Comparison of ENCODE assay signal across 1 cellular context in the genomic region with DNA sequence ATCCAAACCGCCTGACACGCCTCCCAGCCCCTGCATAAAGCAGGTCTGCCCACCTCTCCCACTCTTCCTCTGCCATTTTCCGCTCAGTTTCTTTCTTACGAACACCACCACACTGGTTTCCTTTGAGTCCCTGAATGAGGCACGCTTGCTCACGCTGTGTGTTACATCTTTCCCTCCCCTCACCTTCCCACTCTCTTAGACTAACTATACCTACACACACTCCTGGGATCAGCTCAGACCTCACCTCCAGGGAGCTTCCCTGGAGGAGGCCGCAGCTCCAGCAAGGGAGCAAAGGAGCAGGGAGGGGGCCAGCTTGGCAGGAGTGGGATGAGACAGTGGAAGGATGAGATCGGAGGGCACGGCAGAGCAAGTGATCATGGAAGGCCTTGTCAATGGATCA.
A peak's percentile ranks its signal among the peaks of the same experiment; 100 is the strongest.
TF ChIP-seq lines count a peak whose summit lies in the region.

No MANE protein-coding gene starts in this region.

TF ChIP-seq in K562, 482 proteins besides CTCF, POLR2A, EP300 and RAD21:
- TF ChIP-seq, protein P1, sequence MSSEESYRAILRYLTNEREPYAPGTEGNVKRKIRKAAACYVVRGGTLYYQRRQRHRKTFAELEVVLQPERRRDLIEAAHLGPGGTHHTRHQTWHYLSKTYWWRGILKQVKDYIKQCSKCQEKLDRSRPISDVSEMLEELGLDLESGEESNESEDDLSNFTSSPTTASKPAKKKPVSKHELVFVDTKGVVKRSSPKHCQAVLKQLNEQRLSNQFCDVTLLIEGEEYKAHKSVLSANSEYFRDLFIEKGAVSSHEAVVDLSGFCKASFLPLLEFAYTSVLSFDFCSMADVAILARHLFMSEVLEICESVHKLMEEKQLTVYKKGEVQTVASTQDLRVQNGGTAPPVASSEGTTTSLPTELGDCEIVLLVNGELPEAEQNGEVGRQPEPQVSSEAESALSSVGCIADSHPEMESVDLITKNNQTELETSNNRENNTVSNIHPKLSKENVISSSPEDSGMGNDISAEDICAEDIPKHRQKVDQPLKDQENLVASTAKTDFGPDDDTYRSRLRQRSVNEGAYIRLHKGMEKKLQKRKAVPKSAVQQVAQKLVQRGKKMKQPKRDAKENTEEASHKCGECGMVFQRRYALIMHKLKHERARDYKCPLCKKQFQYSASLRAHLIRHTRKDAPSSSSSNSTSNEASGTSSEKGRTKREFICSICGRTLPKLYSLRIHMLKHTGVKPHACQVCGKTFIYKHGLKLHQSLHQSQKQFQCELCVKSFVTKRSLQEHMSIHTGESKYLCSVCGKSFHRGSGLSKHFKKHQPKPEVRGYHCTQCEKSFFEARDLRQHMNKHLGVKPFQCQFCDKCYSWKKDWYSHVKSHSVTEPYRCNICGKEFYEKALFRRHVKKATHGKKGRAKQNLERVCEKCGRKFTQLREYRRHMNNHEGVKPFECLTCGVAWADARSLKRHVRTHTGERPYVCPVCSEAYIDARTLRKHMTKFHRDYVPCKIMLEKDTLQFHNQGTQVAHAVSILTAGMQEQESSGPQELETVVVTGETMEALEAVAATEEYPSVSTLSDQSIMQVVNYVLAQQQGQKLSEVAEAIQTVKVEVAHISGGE (CRISPR knock-in tag; IDR thresholded peaks at IDR 0.05), result 0 out of 6 replicates have a peak, but pooled peaks of 1 of the 3 experiments have one; percentile 22
- TF ChIP-seq ZNF133 (CRISPR knock-in tag; IDR thresholded peaks at IDR 0.05), result no peak
- TF ChIP-seq BCL6 (CRISPR knock-in tag; IDR thresholded peaks at IDR 0.05), result no peak
- TF ChIP-seq PCBP2 (IDR thresholded peaks at IDR 0.05; ENCODE audit: low read depth, low read length, poor library complexity, severe bottlenecking), result no peak
